14 cellular contexts compared by ENCODE assay signal in the genomic region with DNA sequence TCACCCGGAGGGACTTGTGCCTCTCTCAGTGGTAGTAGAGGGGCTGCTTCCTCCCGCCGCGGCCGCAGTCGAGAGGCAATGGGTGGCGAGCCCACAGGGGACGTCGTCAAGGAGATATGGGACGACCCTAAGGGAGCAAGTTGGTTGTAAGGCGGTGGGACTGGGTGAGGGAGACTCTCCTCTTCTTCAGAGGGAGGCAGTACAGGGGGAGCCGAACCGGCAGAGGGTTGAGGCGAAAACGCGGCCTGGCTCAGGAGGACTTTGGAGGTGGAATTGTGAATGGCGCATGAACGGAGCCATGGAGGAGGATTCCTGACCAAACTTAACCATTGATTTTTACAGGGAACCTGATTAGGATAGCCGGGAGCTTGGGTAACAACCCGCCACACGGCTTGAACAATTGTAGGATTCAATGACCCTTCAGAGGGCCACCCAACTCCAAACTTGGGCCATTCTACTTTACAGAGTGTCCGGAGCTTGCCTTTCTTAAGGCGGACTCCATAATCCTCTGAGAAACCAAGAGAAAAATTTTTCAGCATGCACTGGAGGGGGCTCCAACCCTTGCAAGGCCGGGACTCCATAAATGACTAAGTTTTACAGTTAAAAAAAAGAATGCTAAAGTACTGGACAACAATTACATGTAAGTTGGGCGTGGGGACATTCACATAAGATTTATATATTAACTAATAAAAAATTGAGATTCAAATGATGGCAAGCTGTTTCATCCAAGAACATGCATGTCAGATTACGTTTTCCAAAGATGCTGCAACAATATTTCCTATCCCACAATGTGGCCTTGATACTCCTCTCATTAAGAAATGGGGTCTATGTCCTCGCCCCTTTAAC. TPM values are rescaled to one million over a fixed set of nuclear protein-coding genes. Genes with fewer than 3 reads are reported as not detected.
A peak's percentile ranks its signal among the peaks of the same experiment; 100 is the strongest.
DNase-seq lines count a peak whose midpoint lies in the region; ATAC-seq and TF ChIP-seq lines count a peak whose summit lies in the region.
"Had no signal": no experiment of that assay in that cellular context is flagged by ENCODE, and none has a peak within 500 bp of the region (broad histone marks: within the 10 kb centered on the region; RNA-seq: fewer than 3 reads in every experiment).

No MANE protein-coding gene starts in this region.

- H3K4me3 Mint-ChIP-seq in Calu3 (ENCODE audit: low read depth, unreplicated experiment) = peak overlapping the region; percentile 42
- peak overlapping the region; percentile 63 for H3K4me3 Mint-ChIP-seq in endodermal cell
- H3K4me3 Mint-ChIP-seq in neural progenitor cell = peak overlapping the region; percentile 24

- H3K9ac ChIP-seq in KMS-11 = no peak overlapping the region
- H3K9ac ChIP-seq in endodermal cell (ENCODE audit: extremely low read depth, low read length, poor library complexity, severe bottlenecking) = peak overlapping the region; percentile 70
- H3K9ac ChIP-seq in neural progenitor cell = no peak overlapping the region
- H3K9ac ChIP-seq in colonic mucosa (ENCODE audit: low read depth in 2 of 2, low read length in 2 of 2) = no peak overlapping the region

- H3K4me2 ChIP-seq in KMS-11 (peak overlapping the region; percentile 3; the same call in 1 of the 2 replicates), neural progenitor cell (peak overlapping the region; percentile 63)

- TF ChIP-seq CTCF in Calu3 (IDR thresholded peaks at IDR 0.05; ENCODE audit: unreplicated experiment) (no peak), KMS-11 (conservative IDR thresholded peaks at IDR 0.05; ENCODE audit: low read depth, low read length) (no peak), endodermal cell (conservative IDR thresholded peaks at IDR 0.05) (no peak), neural progenitor cell (IDR thresholded peaks at IDR 0.05) (no peak), colonic mucosa (IDR thresholded peaks at IDR 0.05) (no peak), mucosa of descending colon (IDR thresholded peaks at IDR 0.05) (no peak)

- no TSS peak for BruUV-seq in Calu3 (replicated peaks; lab: Mats Ljungman, UMichigan)

- H2AFZ ChIP-seq in KMS-11 (ENCODE audit: low read depth) (no peak overlapping the region), neural progenitor cell (replicated peaks) (peak overlapping the region; percentile 91)

- H3K27ac Mint-ChIP-seq in Calu3 (ENCODE audit: unreplicated experiment) = peak overlapping the region; percentile 85
- peak overlapping the region; percentile 98 for H3K27ac Mint-ChIP-seq in endodermal cell
- H3K27ac Mint-ChIP-seq in neural progenitor cell = no peak overlapping the region

- H3K36me3 ChIP-seq in KMS-11 (ENCODE audit: insufficient read depth) (no peaks in the 10 kb centered on the region), endodermal cell (ENCODE audit: control insufficient read depth, insufficient read depth, low read length) (peaks cover 51% of the 10 kb centered on the region), neural progenitor cell (no peaks in the 10 kb centered on the region), colonic mucosa (no peaks in the 10 kb centered on the region), mucosa of descending colon (ENCODE audit: low read depth) (no peaks in the 10 kb centered on the region)
- H3K36me3 ChIP-seq: MG63 had no signal

- H3K27ac ChIP-seq in KMS-11 = no peak overlapping the region
- peak overlapping the region; percentile 14 for H3K27ac ChIP-seq in endodermal cell (ENCODE audit: low read depth, low read length)
- H3K27ac ChIP-seq in neural progenitor cell = no peak overlapping the region
- no peak overlapping the region for H3K27ac ChIP-seq in colonic mucosa

- H3F3A ChIP-seq in neural progenitor cell (ENCODE audit: low read depth) = no peaks in the 10 kb centered on the region

- H3K27me3 ChIP-seq in KMS-11 (ENCODE audit: insufficient read depth, low read depth) = no peaks in the 10 kb centered on the region
- H3K27me3 ChIP-seq in endodermal cell (ENCODE audit: control insufficient read depth, insufficient read depth, low read length, poor library complexity, severe bottlenecking) = no peaks in the 10 kb centered on the region
- no peaks in the 10 kb centered on the region for H3K27me3 ChIP-seq in neural progenitor cell
- no peaks in the 10 kb centered on the region for H3K27me3 ChIP-seq in colonic mucosa
- H3K27me3 ChIP-seq: MG63 had no signal

- H3K4me3 ChIP-seq in KMS-11 (IDR thresholded peaks at IDR 0.05; ENCODE audit: insufficient read depth, low read depth, low read length) (no peak overlapping the region), endodermal cell (ENCODE audit: low read length) (peak overlapping the region; percentile 68), neural progenitor cell (peak overlapping the region; percentile 38), colonic mucosa (no peak overlapping the region), mucosa of descending colon (no peak overlapping the region)
- H3K4me3 ChIP-seq: MG63 had no signal

- H3K4me1 Mint-ChIP-seq in Calu3 (ENCODE audit: low read depth, unreplicated experiment) (peaks cover 29% of the 10 kb centered on the region), endodermal cell (peaks cover 63% of the 10 kb centered on the region), neural progenitor cell (peaks cover 13% of the 10 kb centered on the region)

- 59 to 87% methylated on average over 16 to 26 of the region's 27 CpGs for WGBS in endodermal cell (ENCODE audit: insufficient coverage in 1 of 2, insufficient read length in 1 of 2), 2 experiments

- H3K9me3 Mint-ChIP-seq in Calu3 (ENCODE audit: low read depth, unreplicated experiment) (peaks cover 4% of the 10 kb centered on the region), endodermal cell (peaks cover 15% of the 10 kb centered on the region), neural progenitor cell (peaks cover 3% of the 10 kb centered on the region)

- no peaks in the 10 kb centered on the region for H4K20me1 ChIP-seq in KMS-11 (ENCODE audit: insufficient read depth)
- H4K20me1 ChIP-seq in neural progenitor cell (ENCODE audit: low read depth) = no peaks in the 10 kb centered on the region

- intact Hi-C loops in Calu3 (cut with micrococcal nuclease; ENCODE audit: unreplicated experiment) = no loop called here
- intact Hi-C loops in colonic mucosa (cut with DNase I) = no loop called here
- intact Hi-C loops in mucosa of descending colon (cut with DNase I, micrococcal nuclease) = no loop called here

- no peak for DNase-seq in Calu3
- DNase-seq in endodermal cell = peak; percentile 90
- peak; percentile 33 for DNase-seq in neural progenitor cell (ENCODE audit: low spot score)
- no peak for DNase-seq in colonic mucosa
- no peak for DNase-seq in GF-D8 (lab: John Stamatoyannopoulos, UW)
- no peak for DNase-seq in mucosa of descending colon
- DNase-seq: activated gamma-delta T cell, AML-193, hippocampal formation, NCI-H2107 had no signal

- H3K9me3 ChIP-seq in endodermal cell (ENCODE audit: control insufficient read depth, low read length) = peaks cover 21% of the 10 kb centered on the region
- H3K9me3 ChIP-seq in neural progenitor cell (ENCODE audit: low read depth) = no peaks in the 10 kb centered on the region
- H3K9me3 ChIP-seq in colonic mucosa = no peaks in the 10 kb centered on the region
- no peaks in the 10 kb centered on the region for H3K9me3 ChIP-seq in mucosa of descending colon
- H3K9me3 ChIP-seq: MG63 had no signal

- CTCF ChIA-PET in Calu3 (lab: Charles Lee) = interaction anchor here (0.6 to 1.0 kb wide), 3 partner anchors 11 to 742 kb away, joined by 3 to 4 read pairs (median 3); no protein-coding TSS in a partner anchor

- H3K36me3 Mint-ChIP-seq in Calu3 (ENCODE audit: insufficient read depth, unreplicated experiment) = peaks cover 8% of the 10 kb centered on the region
- H3K36me3 Mint-ChIP-seq in endodermal cell (ENCODE audit: low read depth) = peaks cover 34% of the 10 kb centered on the region
- H3K36me3 Mint-ChIP-seq in neural progenitor cell = peaks cover 2% of the 10 kb centered on the region

- peaks cover 13% of the 10 kb centered on the region for H3K4me1 ChIP-seq in KMS-11 (ENCODE audit: low read depth, poor library complexity, severe bottlenecking)
- H3K4me1 ChIP-seq in endodermal cell (ENCODE audit: control insufficient read depth, insufficient read depth, low read length) = peaks cover 5% of the 10 kb centered on the region
- H3K4me1 ChIP-seq in neural progenitor cell = peaks cover 13% of the 10 kb centered on the region
- no peaks in the 10 kb centered on the region for H3K4me1 ChIP-seq in colonic mucosa
- H3K4me1 ChIP-seq in mucosa of descending colon (ENCODE audit: low read depth) = no peaks in the 10 kb centered on the region

- H3K79me2 ChIP-seq in KMS-11 (ENCODE audit: insufficient read depth, low read depth) (no peaks in the 10 kb centered on the region), neural progenitor cell (ENCODE audit: low read depth) (no peaks in the 10 kb centered on the region)

- ATAC-seq in mucosa of descending colon = no peak
- no peak for ATAC-seq in activated CD4-positive, CD25-positive, alpha-beta regulatory T cell treated with anti-CD3 and anti-CD28 coated beads, Interleukin-2, amount 50 U/mL, for 24 hours

- H3K27me3 Mint-ChIP-seq in Calu3 (ENCODE audit: unreplicated experiment) = no peaks in the 10 kb centered on the region
- no peaks in the 10 kb centered on the region for H3K27me3 Mint-ChIP-seq in endodermal cell (ENCODE audit: insufficient read depth)
- peaks cover 5% of the 10 kb centered on the region for H3K27me3 Mint-ChIP-seq in neural progenitor cell (ENCODE audit: insufficient read depth, low read depth)

RNA-seq across cellular contexts. Expression of gene RHOBTB3, which starts 19.4 kb away (rescaled TPM):
- total RNA-seq in Calu3 (2022) (29.5 and 41.1 TPM in 2 replicates), endodermal cell (100 to 1,000 TPM; 432 to 444 TPM), neural progenitor cell (ENCODE audit: low replicate concordance) (3.6 and 5.5 TPM in 2 replicates), colonic mucosa (10 to 100 TPM; 50.0 to 59.0 TPM), mucosa of descending colon (10 to 100 TPM; 56.5 to 85.2 (median 60.4) TPM)
- 116 TPM for polyA plus RNA-seq in endodermal cell (2013, experiment 1 of 2)
- polyA plus RNA-seq in endodermal cell (2013, experiment 2 of 2) = 147 TPM

RNA-seq across cellular contexts. Expression of gene SPATA9, which starts 28.9 kb away (rescaled TPM):
- total RNA-seq in Calu3 (2022) (0.44 TPM in 1 of 2 replicates, not detected in the other), endodermal cell (1 to 10 TPM in 1 of 2 donors, under 1 TPM in 1; 0.70 to 2.0 TPM), neural progenitor cell (ENCODE audit: low replicate concordance) (not detected in 2 replicates), colonic mucosa (under 1 TPM; 0.37 to 0.40 TPM), mucosa of descending colon (1 to 10 TPM in 1 of 3 donors, under 1 TPM in 2; 0.38 to 1.2 (median 0.39) TPM)
- 0.36 TPM for polyA plus RNA-seq in endodermal cell (2013, experiment 1 of 2)
- 0.33 TPM for polyA plus RNA-seq in endodermal cell (2013, experiment 2 of 2)
- total RNA-seq: lung microvascular endothelial cell had no signal

Comparison
In these comparisons a context has a peak if more than half of its experiments do, and no peak if none do; other contexts are left out.
1. DNase-seq: peak in endodermal cell (single experiment) and neural progenitor cell (single experiment); none in Calu3 (single experiment), colonic mucosa (single experiment), GF-D8 (single experiment) and mucosa of descending colon (0 of 3).
2. H3K4me3 ChIP-seq: peak in endodermal cell (single experiment) and neural progenitor cell (single experiment); none in KMS-11 (single experiment), colonic mucosa (single experiment) and mucosa of descending colon (single experiment).
3. RNA of gene RHOBTB3, which starts 19.4 kb away (total RNA-seq): 432 to 444 TPM in endodermal cell; 56.5 to 85.2 TPM in mucosa of descending colon, 50.0 to 59.0 TPM in colonic mucosa, 29.5 to 41.1 TPM in Calu3 and 3.6 to 5.5 TPM in neural progenitor cell; every median in the first group is over 4 times any median in the second.
4. Peak in every context shown above with its lines, with median percentiles within 50 percentile points of each other: H3K4me3 Mint-ChIP-seq.